ENCODE assay signal across 8 cellular contexts in genomic region chr1:150366416-150367296, GRCh38. TPM values are rescaled to one million over a fixed set of nuclear protein-coding genes. Genes with fewer than 3 reads are reported as not detected.
DNase-seq lines count a peak whose midpoint lies in the region; ATAC-seq and TF ChIP-seq lines count a peak whose summit lies in the region.

No MANE protein-coding gene starts in this region.

- H3K9me3 Mint-ChIP-seq in activated B cell treated with CpG ODN at 0.5 μM for 24 hours: no peaks in the 10 kb centered on the region
- no peaks in the 10 kb centered on the region for H3K9me3 Mint-ChIP-seq in stimulated activated effector memory CD8-positive, alpha-beta T cell treated with anti-CD3 and anti-CD28 coated beads, Interleukin-12 subunit alpha, Interleukin-12 subunit beta, amount 100 ng/mL, for 72 hours

- peaks cover 51% of the 10 kb centered on the region for H3K4me1 Mint-ChIP-seq in activated B cell treated with CpG ODN at 0.5 μM for 24 hours
- peaks cover 24% of the 10 kb centered on the region for H3K4me1 Mint-ChIP-seq in stimulated activated effector memory CD8-positive, alpha-beta T cell treated with anti-CD3 and anti-CD28 coated beads, Interleukin-12 subunit alpha, Interleukin-12 subunit beta, amount 100 ng/mL, for 72 hours

- intact Hi-C loops in left ventricle myocardium superior (cut with micrococcal nuclease): loop anchor here (10.0 kb wide), 1 partner anchor 58 kb away; no protein-coding TSS in a partner anchor
- intact Hi-C loops in activated B cell treated with CpG ODN at 0.5 μM for 24 hours (cut with micrococcal nuclease): loop anchor here (10.0 kb wide), 1 partner anchor 68 kb away; no protein-coding TSS in a partner anchor

- CTCF ChIA-PET in activated B cell treated with CpG ODN at 0.5 μM for 24 hours (lab: Charles Lee): no interaction called here

- peak in 1 of 2 donors; percentile 8 for DNase-seq in cardiac muscle cell (ENCODE audit: low read depth in 1 of 2, low spot score in 1 of 2)
- no peak for DNase-seq in left ventricle myocardium superior
- no peak for DNase-seq in activated B cell treated with CpG ODN at 0.5 μM for 24 hours
- peak in 1 of 2 donors; percentile 46 for DNase-seq in stimulated activated effector memory CD8-positive, alpha-beta T cell treated with anti-CD3 and anti-CD28 coated beads, Interleukin-12 subunit alpha, Interleukin-12 subunit beta, amount 100 ng/mL, for 72 hours (ENCODE audit: low spot score in 2 of 2)
- no peak for DNase-seq in NCI-H1436 treated with DMSO at 0.1 percent for 48 hours (lab: John Stamatoyannopoulos, UW)

- ATAC-seq in left ventricle myocardium superior (no peak), activated B cell treated with CpG ODN at 0.5 μM for 24 hours (ENCODE audit: low read depth) (no peak), GM21576 (IDR thresholded peaks at IDR 0.05; ENCODE audit: unreplicated experiment) (no peak), GM19324 (IDR thresholded peaks at IDR 0.05; ENCODE audit: low FRiP score, unreplicated experiment) (no peak)
- ATAC-seq in stimulated activated effector memory CD8-positive, alpha-beta T cell treated with anti-CD3 and anti-CD28 coated beads, Interleukin-12 subunit alpha, Interleukin-12 subunit beta, amount 100 ng/mL, for 72 hours: no peak

- H3K9me3 ChIP-seq in cardiac muscle cell (ENCODE audit: low read depth): no peaks in the 10 kb centered on the region

- peaks cover 34% of the 10 kb centered on the region for H3K36me3 Mint-ChIP-seq in activated B cell treated with CpG ODN at 0.5 μM for 24 hours (ENCODE audit: low read depth)
- H3K36me3 Mint-ChIP-seq in stimulated activated effector memory CD8-positive, alpha-beta T cell treated with anti-CD3 and anti-CD28 coated beads, Interleukin-12 subunit alpha, Interleukin-12 subunit beta, amount 100 ng/mL, for 72 hours: peaks cover 48% of the 10 kb centered on the region

- H3K27me3 Mint-ChIP-seq in activated B cell treated with CpG ODN at 0.5 μM for 24 hours: no peaks in the 10 kb centered on the region

- H3K4me3 ChIP-seq in cardiac muscle cell (peak overlapping the region; percentile 95), iPS-11a (ENCODE audit: low read depth, low read length) (peak overlapping the region; percentile 82)

- H3K27ac Mint-ChIP-seq in activated B cell treated with CpG ODN at 0.5 μM for 24 hours: peak overlapping the region; percentile 98
- H3K27ac Mint-ChIP-seq in stimulated activated effector memory CD8-positive, alpha-beta T cell treated with anti-CD3 and anti-CD28 coated beads, Interleukin-12 subunit alpha, Interleukin-12 subunit beta, amount 100 ng/mL, for 72 hours: peak overlapping the region; percentile 99

- no peak for TF ChIP-seq CTCF in cardiac muscle cell (IDR thresholded peaks at IDR 0.05; ENCODE audit: low read depth, low read length)
- no peak for TF ChIP-seq CTCF in activated B cell treated with CpG ODN at 0.5 μM for 24 hours (IDR thresholded peaks at IDR 0.05)

- H3K4me3 Mint-ChIP-seq in activated B cell treated with CpG ODN at 0.5 μM for 24 hours: peak overlapping the region; percentile 95
- peak overlapping the region; percentile 92 for H3K4me3 Mint-ChIP-seq in stimulated activated effector memory CD8-positive, alpha-beta T cell treated with anti-CD3 and anti-CD28 coated beads, Interleukin-12 subunit alpha, Interleukin-12 subunit beta, amount 100 ng/mL, for 72 hours

- H3K27me3 ChIP-seq in cardiac muscle cell: no peaks in the 10 kb centered on the region

- no peaks in the 10 kb centered on the region for H3K36me3 ChIP-seq in cardiac muscle cell

- no peak overlapping the region for H3K27ac ChIP-seq in cardiac muscle cell

- H3K4me1 ChIP-seq in cardiac muscle cell (ENCODE audit: low read depth): peaks cover 10% of the 10 kb centered on the region

- POLR2A ChIA-PET in activated B cell treated with CpG ODN at 0.5 μM for 24 hours (lab: Charles Lee): interaction anchor here (2.1 to 4.2 kb wide), 2 partner anchors 8 to 121 kb away, joined by 4 to 34 read pairs; partner anchors contain the start of gene TARS2

RNA-seq across cellular contexts. Expression of gene RPRD2, which starts 2.7 kb away (rescaled TPM):
- total RNA-seq in cardiac muscle cell (17.3 and 24.1 TPM in 2 replicates), left ventricle myocardium superior (24.4 TPM), activated B cell treated with CpG ODN at 0.5 μM for 24 hours (27.1 and 28.6 TPM in 2 replicates)
- 34.8 and 36.1 TPM in 2 replicates for polyA plus RNA-seq in cardiac muscle cell

RNA-seq across cellular contexts. Expression of gene PRPF3, which starts 45.3 kb away (rescaled TPM):
- total RNA-seq in cardiac muscle cell (28.9 and 40.8 TPM in 2 replicates), left ventricle myocardium superior (21.1 TPM), activated B cell treated with CpG ODN at 0.5 μM for 24 hours (112 and 136 TPM in 2 replicates)
- polyA plus RNA-seq in cardiac muscle cell: 27.0 and 37.7 TPM in 2 replicates
